28 cellular contexts compared by ENCODE assay signal in the genomic region with DNA sequence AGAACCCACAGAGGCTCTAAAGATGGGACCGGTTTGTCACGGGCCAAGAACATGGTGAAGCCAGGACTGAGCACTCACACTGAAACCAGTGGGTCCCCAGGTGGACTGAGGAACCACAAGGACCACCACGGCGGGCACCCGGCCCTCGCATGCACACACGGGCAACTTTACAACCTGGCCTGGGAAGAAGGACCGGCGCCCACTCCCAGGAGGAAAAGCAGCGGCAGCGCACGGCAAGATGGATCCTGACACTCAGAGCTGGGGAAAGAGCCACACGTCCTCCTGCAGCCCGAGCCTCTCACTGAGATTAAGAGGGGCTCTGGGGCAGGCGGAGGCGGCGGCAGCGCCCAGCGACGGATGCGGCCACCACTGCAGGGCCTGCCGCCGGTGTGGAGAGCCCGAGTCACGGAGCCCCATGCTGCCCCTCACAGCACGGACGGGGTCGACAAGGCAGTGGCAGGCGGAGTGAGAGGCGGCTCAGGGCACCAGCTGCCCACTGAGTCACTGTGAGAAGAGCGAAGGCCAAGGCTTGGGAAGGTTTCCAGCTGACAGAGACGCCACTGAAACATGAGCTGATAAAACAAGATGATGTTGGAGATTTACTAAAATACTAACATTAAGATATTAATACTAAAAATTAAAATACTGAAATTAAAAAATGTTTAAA.
DNase-seq lines count a peak whose midpoint lies in the region; ATAC-seq, FAIRE-seq and TF ChIP-seq lines count a peak whose summit lies in the region.
"Had no signal": no experiment of that assay in that cellular context is flagged by ENCODE, and none has a peak within 500 bp of the region (broad histone marks: within the 10 kb centered on the region; RNA-seq: fewer than 3 reads in every experiment).

No MANE protein-coding gene starts in this region.

- H3K9me3 Mint-ChIP-seq in activated naive CD4-positive, alpha-beta T cell treated with anti-CD3 and anti-CD28 coated beads for 36 hours, result peaks cover 2% of the 10 kb centered on the region
- no peaks in the 10 kb centered on the region for H3K9me3 Mint-ChIP-seq in activated naive CD4-positive, alpha-beta T cell treated with anti-CD3 and anti-CD28 coated beads, Interleukin-2, amount 50 U/mL, for 72 hours
- peaks cover 15% of the 10 kb centered on the region for H3K9me3 Mint-ChIP-seq in dendritic cell treated with granulocyte-macrophage colony-stimulating factor and Interleukin-4, amounts not matched to agents 40 ng/mL and 50 ng/mL, for 4 days
- H3K9me3 Mint-ChIP-seq: activated T-helper 17 cell treated with anti-CD3 and anti-CD28 coated beads, Interleukin-2, amount 50 U/mL, for 72 hours; GM23338 had no signal

- intact Hi-C loops in activated naive CD4-positive, alpha-beta T cell treated with anti-CD3 and anti-CD28 coated beads for 36 hours (cut with micrococcal nuclease), result no loop called here
- intact Hi-C loops in dendritic cell treated with granulocyte-macrophage colony-stimulating factor and Interleukin-4, amounts not matched to agents 40 ng/mL and 50 ng/mL, for 4 days (cut with micrococcal nuclease), result no loop called here

- no peak for ATAC-seq in activated naive CD4-positive, alpha-beta T cell treated with anti-CD3 and anti-CD28 coated beads, Interleukin-2, amount 50 U/mL, for 72 hours
- no peak for ATAC-seq in HG03175 (IDR thresholded peaks at IDR 0.05; ENCODE audit: unreplicated experiment)
- ATAC-seq: activated T-helper 17 cell treated with anti-CD3 and anti-CD28 coated beads, Interleukin-2, amount 50 U/mL, for 72 hours; esophagus mucosa; gastroesophageal sphincter; GM23338; right lobe of liver had no signal

- H3K27ac Mint-ChIP-seq in activated naive CD4-positive, alpha-beta T cell treated with anti-CD3 and anti-CD28 coated beads for 36 hours, result peak overlapping the region; percentile 13
- peak overlapping the region in 1 of 2 donors; percentile 29 for H3K27ac Mint-ChIP-seq in activated naive CD4-positive, alpha-beta T cell treated with anti-CD3 and anti-CD28 coated beads, Interleukin-2, amount 50 U/mL, for 72 hours
- peak overlapping the region; percentile 41 for H3K27ac Mint-ChIP-seq in dendritic cell treated with granulocyte-macrophage colony-stimulating factor and Interleukin-4, amounts not matched to agents 40 ng/mL and 50 ng/mL, for 4 days

- DNase-seq in activated naive CD4-positive, alpha-beta T cell treated with anti-CD3 and anti-CD28 coated beads for 36 hours, result no peak
- no peak for DNase-seq in activated naive CD4-positive, alpha-beta T cell treated with anti-CD3 and anti-CD28 coated beads, Interleukin-2, amount 50 U/mL, for 72 hours (ENCODE audit: low spot score in 2 of 2)
- DNase-seq in myocyte (ENCODE audit: low read depth) (peak; percentile 76), GM20000 (ENCODE audit: low spot score) (no peak), RCC 7860 (ENCODE audit: low spot score) (no peak), NCI-H524 (lab: John Stamatoyannopoulos, UW) (no peak)
- DNase-seq: activated CD4-positive, alpha-beta T cell treated with anti-CD3 and anti-CD28 coated beads, Interleukin-2, amount 50 U/mL, for 1 hour; effector memory CD4-positive, alpha-beta T cell; GDM1; hypothalamus; midbrain; NCI-H1048; NCI-H1694 treated with DMSO at 0.1 percent for 48 hours; nephron progenitor cell; RPMI8226; stomach; T-helper 2 cell had no signal

- H3K4me1 Mint-ChIP-seq in activated naive CD4-positive, alpha-beta T cell treated with anti-CD3 and anti-CD28 coated beads for 36 hours (ENCODE audit: low read depth), result peaks cover 79% of the 10 kb centered on the region
- H3K4me1 Mint-ChIP-seq in dendritic cell treated with granulocyte-macrophage colony-stimulating factor and Interleukin-4, amounts not matched to agents 40 ng/mL and 50 ng/mL, for 4 days (ENCODE audit: low read depth), result peaks cover 65% of the 10 kb centered on the region

- peaks cover 15% of the 10 kb centered on the region for H3K36me3 Mint-ChIP-seq in activated naive CD4-positive, alpha-beta T cell treated with anti-CD3 and anti-CD28 coated beads for 36 hours (ENCODE audit: low read depth)
- H3K36me3 Mint-ChIP-seq in activated naive CD4-positive, alpha-beta T cell treated with anti-CD3 and anti-CD28 coated beads, Interleukin-2, amount 50 U/mL, for 72 hours, result peaks cover 0 to 11% of the 10 kb centered on the region in 2 donors
- peaks cover 63% of the 10 kb centered on the region for H3K36me3 Mint-ChIP-seq in dendritic cell treated with granulocyte-macrophage colony-stimulating factor and Interleukin-4, amounts not matched to agents 40 ng/mL and 50 ng/mL, for 4 days (ENCODE audit: low read depth)

- no peak for FAIRE-seq in RCC 7860 (lab: Jason Lieb, UNC)
- FAIRE-seq: A204.1, HTR-8/SVneo, islet of Langerhans had no signal

- no peak overlapping the region for H3K4me3 Mint-ChIP-seq in activated naive CD4-positive, alpha-beta T cell treated with anti-CD3 and anti-CD28 coated beads for 36 hours
- H3K4me3 Mint-ChIP-seq in dendritic cell treated with granulocyte-macrophage colony-stimulating factor and Interleukin-4, amounts not matched to agents 40 ng/mL and 50 ng/mL, for 4 days, result no peak overlapping the region
- H3K4me3 Mint-ChIP-seq: activated T-helper 17 cell treated with anti-CD3 and anti-CD28 coated beads, Interleukin-2, amount 50 U/mL, for 72 hours; GM23338; nephron progenitor cell had no signal

- TF ChIP-seq CTCF in GM20000 (IDR thresholded peaks at IDR 0.05; ENCODE audit: extremely low read depth, missing control alignments), result no peak

- H3K27me3 Mint-ChIP-seq in activated naive CD4-positive, alpha-beta T cell treated with anti-CD3 and anti-CD28 coated beads for 36 hours (ENCODE audit: low read depth), result no peaks in the 10 kb centered on the region
- no peaks in the 10 kb centered on the region for H3K27me3 Mint-ChIP-seq in dendritic cell treated with granulocyte-macrophage colony-stimulating factor and Interleukin-4, amounts not matched to agents 40 ng/mL and 50 ng/mL, for 4 days
- H3K27me3 Mint-ChIP-seq: activated naive CD8-positive, alpha-beta T cell; activated T-helper 17 cell treated with anti-CD3 and anti-CD28 coated beads, Interleukin-2, amount 50 U/mL, for 72 hours had no signal

- CTCF ChIA-PET in activated naive CD4-positive, alpha-beta T cell treated with anti-CD3 and anti-CD28 coated beads for 36 hours (lab: Charles Lee), result interaction anchor here (1.0 to 1.5 kb wide), 2 partner anchors 11 to 37 kb away, joined by 3 to 4 read pairs; no protein-coding TSS in a partner anchor
